2 cellular contexts compared by ENCODE assay signal in genomic region chr15:57655809-57656208, GRCh38.
TF ChIP-seq lines count a peak whose summit lies in the region.

No MANE protein-coding gene starts in this region.

TF ChIP-seq in SK-N-SH, 30 proteins besides CTCF, POLR2A, EP300 and RAD21 (continued from another document):
- TF ChIP-seq JUND (IDR thresholded peaks at IDR 0.05): no peak
- TF ChIP-seq FOXJ3 (CRISPR knock-in tag; IDR thresholded peaks at IDR 0.05): no peak
- no peak for TF ChIP-seq FOXM1 (IDR thresholded peaks at IDR 0.05; ENCODE audit: low read depth)
- TF ChIP-seq NFIC (IDR thresholded peaks at IDR 0.05; ENCODE audit: borderline replicate concordance): no peak
- TF ChIP-seq ZBTB33 (IDR thresholded peaks at IDR 0.05; ENCODE audit: borderline replicate concordance, low read depth): no peak
- TF ChIP-seq IRF3 (IDR thresholded peaks at IDR 0.05; ENCODE audit: low read depth, low read length): no peak
- TF ChIP-seq RXRA (IDR thresholded peaks at IDR 0.05; ENCODE audit: borderline replicate concordance, low read depth): no peak

TF ChIP-seq in SK-N-SH treated with all-trans-retinoic acid at 6 μM for 48 hours, 23 proteins besides CTCF, POLR2A, EP300 and RAD21 (continued from another document):
- no peak for TF ChIP-seq TSHZ2 (CRISPR knock-in tag; IDR thresholded peaks at IDR 0.05)
- no peak for TF ChIP-seq PPARA (CRISPR knock-in tag; IDR thresholded peaks at IDR 0.05; ENCODE audit: borderline replicate concordance)
- TF ChIP-seq RARB (CRISPR knock-in tag; IDR thresholded peaks at IDR 0.05): no peak
- no peak for TF ChIP-seq ARNTL (CRISPR knock-in tag; IDR thresholded peaks at IDR 0.05; ENCODE audit: borderline replicate concordance, low read depth)
- TF ChIP-seq BACH2 (CRISPR knock-in tag; IDR thresholded peaks at IDR 0.05; ENCODE audit: borderline replicate concordance): no peak
- TF ChIP-seq TCF4 (CRISPR knock-in tag; IDR thresholded peaks at IDR 0.05; ENCODE audit: borderline replicate concordance): no peak
- no peak for TF ChIP-seq CSDC2 (CRISPR knock-in tag; IDR thresholded peaks at IDR 0.05)
- no peak for TF ChIP-seq PATZ1 (CRISPR knock-in tag; IDR thresholded peaks at IDR 0.05; ENCODE audit: borderline replicate concordance)
- no peak for TF ChIP-seq CREB5 (CRISPR knock-in tag; IDR thresholded peaks at IDR 0.05; ENCODE audit: low read depth)
- no peak for TF ChIP-seq ZNF70 (CRISPR knock-in tag; IDR thresholded peaks at IDR 0.05)
- TF ChIP-seq ZNF8 (CRISPR knock-in tag; IDR thresholded peaks at IDR 0.05): no peak
- no peak for TF ChIP-seq SNAI2 (CRISPR knock-in tag; IDR thresholded peaks at IDR 0.05)
- no peak for TF ChIP-seq ESRRG (CRISPR knock-in tag; IDR thresholded peaks at IDR 0.05)
- no peak for TF ChIP-seq ZNF565 (CRISPR knock-in tag; conservative IDR thresholded peaks at IDR 0.05; ENCODE audit: low read depth)
- TF ChIP-seq ISL1 (CRISPR knock-in tag; IDR thresholded peaks at IDR 0.05): no peak
- TF ChIP-seq ZC3H10 (CRISPR knock-in tag; IDR thresholded peaks at IDR 0.05): no peak
